8 cellular contexts compared by ENCODE assay signal in the genomic region with DNA sequence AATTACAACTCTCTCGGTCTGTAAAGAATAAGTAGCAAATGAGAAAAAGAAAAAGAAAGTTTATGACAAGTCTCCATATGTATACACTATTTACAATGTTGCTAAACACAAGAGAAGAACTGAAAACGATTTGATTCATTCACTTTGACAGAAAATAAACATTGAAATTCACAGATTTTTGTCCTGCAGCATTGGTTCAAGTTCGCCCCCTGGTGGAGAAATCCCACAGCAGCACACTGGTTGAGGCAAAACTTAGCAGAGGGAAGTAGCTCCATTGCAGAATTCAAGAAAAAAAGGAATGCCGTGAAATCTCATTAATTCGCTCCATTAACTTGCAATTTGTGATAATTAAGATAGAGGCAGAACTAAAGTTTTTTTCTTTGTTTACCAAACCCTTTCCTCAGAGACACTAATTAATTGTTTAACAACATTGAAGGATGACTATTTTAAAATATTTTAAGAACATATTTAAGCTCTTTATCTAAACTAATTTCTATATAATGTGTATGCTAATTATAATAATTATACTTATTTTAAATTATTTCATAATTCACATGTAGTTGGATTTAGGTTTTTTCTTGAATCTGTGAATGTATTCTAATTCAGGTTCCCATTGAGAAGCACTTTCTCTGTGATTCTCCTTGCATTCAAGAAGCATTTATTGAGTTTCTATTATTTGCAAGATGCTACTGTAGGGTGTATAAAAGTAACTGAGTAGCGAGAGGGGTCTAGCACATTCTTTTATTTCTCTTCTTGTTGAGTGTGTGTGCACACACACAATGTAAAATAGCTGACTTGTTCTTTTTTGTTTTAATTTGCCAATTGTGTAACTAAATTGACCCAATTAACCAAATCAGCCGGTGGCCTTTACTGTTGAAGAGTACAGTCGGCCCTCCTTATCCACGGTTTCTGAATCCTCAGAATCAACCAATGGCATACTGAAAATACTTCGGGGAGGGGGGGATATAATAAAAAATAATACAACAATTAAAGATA.
A peak's percentile ranks its signal among the peaks of the same experiment; 100 is the strongest.
DNase-seq lines count a peak whose midpoint lies in the region; ATAC-seq, FAIRE-seq and TF ChIP-seq lines count a peak whose summit lies in the region.

No MANE protein-coding gene starts in this region.

- peak; percentile 95 for TF ChIP-seq CTCF in AG09309 (IDR thresholded peaks at IDR 0.05; ENCODE audit: control insufficient read depth, insufficient read depth, low read depth, low read length, missing control alignments)

- peak; percentile 73 for ATAC-seq in GM18498 (IDR thresholded peaks at IDR 0.05; ENCODE audit: unreplicated experiment)
- ATAC-seq in HG03135 (IDR thresholded peaks at IDR 0.05; ENCODE audit: unreplicated experiment) = no peak

- 28 to 35% (median 32%) methylated on average over 10 of the region's 10 CpGs for WGBS in small intestine, 3 donors

- no peaks in the 10 kb centered on the region for H3K4me1 ChIP-seq in small intestine (ENCODE audit: control insufficient read depth in 2 of 2, insufficient read depth in 1 of 2, low read depth in 1 of 2, low read length in 1 of 2)

- peak; percentile 67 for FAIRE-seq in small intestine (lab: Jason Lieb, UNC)

- H3K27ac ChIP-seq in small intestine (ENCODE audit: low read depth in 1 of 2, low read length in 1 of 2) = no peak overlapping the region

- peak; percentile 17 for DNase-seq in AG09309 (ENCODE audit: low read depth)
- DNase-seq in HuH-7 (ENCODE audit: low spot score) = peak; percentile 40
- peak; percentile 42 for DNase-seq in T follicular helper cell (ENCODE audit: low read depth)
- DNase-seq in anterior cingulate cortex (lab: John Stamatoyannopoulos, UW) = peak in 54 of 58 donors; percentile 1 to 82 (median 29)
- DNase-seq in hepatic stellate cell (ENCODE audit: low spot score) = peak; percentile 53
- DNase-seq in small intestine = peak; percentile 51

- H3K27me3 ChIP-seq in small intestine (ENCODE audit: control insufficient read depth in 2 of 2, insufficient read depth in 2 of 2, low read length in 2 of 2) = no peaks in the 10 kb centered on the region

- H3K36me3 ChIP-seq in small intestine (ENCODE audit: control insufficient read depth in 2 of 2, insufficient read depth in 2 of 2, low read length in 2 of 2) = no peaks in the 10 kb centered on the region

- H3K4me3 ChIP-seq in AG09309 (ENCODE audit: control insufficient read depth, low read depth, low read length) (no peak overlapping the region), small intestine (ENCODE audit: low read depth in 1 of 2, low read length in 2 of 2) (no peak overlapping the region)

- no peaks in the 10 kb centered on the region for H3K9me3 ChIP-seq in small intestine (ENCODE audit: control insufficient read depth, low read depth)
